Comparison of ENCODE assay signal across 1 cellular context in the genomic region with DNA sequence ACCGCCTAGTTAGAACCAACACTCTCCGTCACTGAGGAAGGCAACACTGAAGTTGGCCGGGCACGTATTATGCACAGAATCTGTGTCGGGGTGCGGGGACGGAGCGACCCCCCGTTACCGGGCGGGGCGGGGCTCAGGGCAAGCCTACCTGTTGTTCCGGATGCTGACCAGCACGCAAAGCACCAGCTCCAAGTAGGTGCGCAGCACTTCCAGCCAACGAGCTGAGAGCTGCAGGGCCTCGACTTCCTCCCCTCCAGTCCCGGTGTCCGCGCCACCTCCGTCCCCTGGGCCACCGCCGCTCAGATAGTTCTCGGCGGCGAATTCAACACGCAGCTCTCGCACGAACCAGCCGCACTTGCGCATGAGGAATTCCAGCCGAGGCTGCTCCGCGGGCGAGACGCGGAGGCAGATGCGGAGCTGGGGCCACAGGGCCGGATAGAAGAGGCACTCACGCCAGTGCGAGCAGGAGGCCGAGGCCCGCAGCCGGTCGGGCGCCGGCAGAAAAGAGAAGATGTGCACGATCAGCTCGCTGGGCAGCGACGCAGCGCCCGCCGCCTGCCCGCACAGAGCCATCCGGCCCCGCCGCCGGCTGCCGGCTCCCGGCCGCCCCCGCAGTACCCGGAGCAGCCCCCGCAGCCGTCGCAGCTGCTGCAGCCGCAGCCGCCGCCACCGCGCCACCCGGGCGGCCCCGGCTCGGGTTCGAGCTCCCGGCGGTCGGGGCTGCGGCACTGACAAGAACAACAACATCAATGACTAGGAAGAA.
TF ChIP-seq lines count a peak whose summit lies in the region.

No MANE protein-coding gene starts in this region.

TF ChIP-seq in HEK293, 187 proteins besides CTCF, POLR2A, EP300 and RAD21 (continued from another document):
- TF ChIP-seq HOXD13 (CRISPR knock-in tag; IDR thresholded peaks at IDR 0.05; ENCODE audit: borderline replicate concordance) (no peak), ZNF169 (tag by site-specific recombination; IDR thresholded peaks at IDR 0.05) (no peak), SALL2 (tag by site-specific recombination; IDR thresholded peaks at IDR 0.05; ENCODE audit: borderline replicate concordance) (no peak), SP2 (tag by site-specific recombination; IDR thresholded peaks at IDR 0.05) (peak; percentile 53), ZNF660 (tag by site-specific recombination; IDR thresholded peaks at IDR 0.05) (no peak), ZBTB7A (tag by site-specific recombination; IDR thresholded peaks at IDR 0.05; ENCODE audit: low read depth) (no peak), ZNF624 (tag by site-specific recombination; IDR thresholded peaks at IDR 0.05) (no peak), ZNF747 (tag by site-specific recombination; IDR thresholded peaks at IDR 0.05) (no peak), ZNF654 (tag by site-specific recombination; IDR thresholded peaks at IDR 0.05; ENCODE audit: low read depth) (no peak), BCL11A (tag by site-specific recombination; IDR thresholded peaks at IDR 0.05; ENCODE audit: low read depth) (no peak), ZNF549 (tag by site-specific recombination; IDR thresholded peaks at IDR 0.05) (no peak), GFI1B (tag by site-specific recombination; IDR thresholded peaks at IDR 0.05) (no peak), ZNF223 (tag by site-specific recombination; IDR thresholded peaks at IDR 0.05) (0 out of 2 replicates have a peak, but pooled peaks have one; percentile 7), ZNF837 (tag by site-specific recombination; IDR thresholded peaks at IDR 0.05) (no peak), ZNF623 (tag by site-specific recombination; IDR thresholded peaks at IDR 0.05) (no peak), ZNF138 (tag by site-specific recombination; IDR thresholded peaks at IDR 0.05; ENCODE audit: borderline replicate concordance) (no peak), ZNF311 (tag by site-specific recombination; IDR thresholded peaks at IDR 0.05; ENCODE audit: borderline replicate concordance) (no peak), SCRT1 (tag by site-specific recombination; IDR thresholded peaks at IDR 0.05; ENCODE audit: borderline replicate concordance) (peak; percentile 81), ZNF48 (tag by site-specific recombination; IDR thresholded peaks at IDR 0.05) (no peak), ZFP69B (tag by site-specific recombination; IDR thresholded peaks at IDR 0.05) (no peak), ZNF335 (tag by site-specific recombination; conservative IDR thresholded peaks at IDR 0.05) (peak; percentile 65), ZNF610 (tag by site-specific recombination; IDR thresholded peaks at IDR 0.05; ENCODE audit: borderline replicate concordance) (no peak), FEZF1 (tag by site-specific recombination; IDR thresholded peaks at IDR 0.05) (no peak), TCF7L2 (IDR thresholded peaks at IDR 0.05; ENCODE audit: borderline replicate concordance, low read depth, low read length) (no peak), ZNF23 (tag by site-specific recombination; IDR thresholded peaks at IDR 0.05; ENCODE audit: borderline replicate concordance) (no peak), HOXC10 (CRISPR knock-in tag; IDR thresholded peaks at IDR 0.05) (no peak), MEIS1 (CRISPR knock-in tag; IDR thresholded peaks at IDR 0.05; ENCODE audit: borderline replicate concordance) (no peak)
- TF ChIP-seq, protein P1, sequence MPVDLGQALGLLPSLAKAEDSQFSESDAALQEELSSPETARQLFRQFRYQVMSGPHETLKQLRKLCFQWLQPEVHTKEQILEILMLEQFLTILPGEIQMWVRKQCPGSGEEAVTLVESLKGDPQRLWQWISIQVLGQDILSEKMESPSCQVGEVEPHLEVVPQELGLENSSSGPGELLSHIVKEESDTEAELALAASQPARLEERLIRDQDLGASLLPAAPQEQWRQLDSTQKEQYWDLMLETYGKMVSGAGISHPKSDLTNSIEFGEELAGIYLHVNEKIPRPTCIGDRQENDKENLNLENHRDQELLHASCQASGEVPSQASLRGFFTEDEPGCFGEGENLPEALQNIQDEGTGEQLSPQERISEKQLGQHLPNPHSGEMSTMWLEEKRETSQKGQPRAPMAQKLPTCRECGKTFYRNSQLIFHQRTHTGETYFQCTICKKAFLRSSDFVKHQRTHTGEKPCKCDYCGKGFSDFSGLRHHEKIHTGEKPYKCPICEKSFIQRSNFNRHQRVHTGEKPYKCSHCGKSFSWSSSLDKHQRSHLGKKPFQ (tag by site-specific recombination; IDR thresholded peaks at IDR 0.05) = no peak
- TF ChIP-seq, protein P2, sequence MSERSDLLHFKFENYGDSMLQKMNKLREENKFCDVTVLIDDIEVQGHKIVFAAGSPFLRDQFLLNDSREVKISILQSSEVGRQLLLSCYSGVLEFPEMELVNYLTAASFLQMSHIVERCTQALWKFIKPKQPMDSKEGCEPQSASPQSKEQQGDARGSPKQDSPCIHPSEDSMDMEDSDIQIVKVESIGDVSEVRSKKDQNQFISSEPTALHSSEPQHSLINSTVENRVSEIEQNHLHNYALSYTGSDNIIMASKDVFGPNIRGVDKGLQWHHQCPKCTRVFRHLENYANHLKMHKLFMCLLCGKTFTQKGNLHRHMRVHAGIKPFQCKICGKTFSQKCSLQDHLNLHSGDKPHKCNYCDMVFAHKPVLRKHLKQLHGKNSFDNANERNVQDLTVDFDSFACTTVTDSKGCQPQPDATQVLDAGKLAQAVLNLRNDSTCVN (tag by site-specific recombination; optimal IDR thresholded peaks at IDR 0.05) = peak; percentile 74
- TF ChIP-seq, protein P3, sequence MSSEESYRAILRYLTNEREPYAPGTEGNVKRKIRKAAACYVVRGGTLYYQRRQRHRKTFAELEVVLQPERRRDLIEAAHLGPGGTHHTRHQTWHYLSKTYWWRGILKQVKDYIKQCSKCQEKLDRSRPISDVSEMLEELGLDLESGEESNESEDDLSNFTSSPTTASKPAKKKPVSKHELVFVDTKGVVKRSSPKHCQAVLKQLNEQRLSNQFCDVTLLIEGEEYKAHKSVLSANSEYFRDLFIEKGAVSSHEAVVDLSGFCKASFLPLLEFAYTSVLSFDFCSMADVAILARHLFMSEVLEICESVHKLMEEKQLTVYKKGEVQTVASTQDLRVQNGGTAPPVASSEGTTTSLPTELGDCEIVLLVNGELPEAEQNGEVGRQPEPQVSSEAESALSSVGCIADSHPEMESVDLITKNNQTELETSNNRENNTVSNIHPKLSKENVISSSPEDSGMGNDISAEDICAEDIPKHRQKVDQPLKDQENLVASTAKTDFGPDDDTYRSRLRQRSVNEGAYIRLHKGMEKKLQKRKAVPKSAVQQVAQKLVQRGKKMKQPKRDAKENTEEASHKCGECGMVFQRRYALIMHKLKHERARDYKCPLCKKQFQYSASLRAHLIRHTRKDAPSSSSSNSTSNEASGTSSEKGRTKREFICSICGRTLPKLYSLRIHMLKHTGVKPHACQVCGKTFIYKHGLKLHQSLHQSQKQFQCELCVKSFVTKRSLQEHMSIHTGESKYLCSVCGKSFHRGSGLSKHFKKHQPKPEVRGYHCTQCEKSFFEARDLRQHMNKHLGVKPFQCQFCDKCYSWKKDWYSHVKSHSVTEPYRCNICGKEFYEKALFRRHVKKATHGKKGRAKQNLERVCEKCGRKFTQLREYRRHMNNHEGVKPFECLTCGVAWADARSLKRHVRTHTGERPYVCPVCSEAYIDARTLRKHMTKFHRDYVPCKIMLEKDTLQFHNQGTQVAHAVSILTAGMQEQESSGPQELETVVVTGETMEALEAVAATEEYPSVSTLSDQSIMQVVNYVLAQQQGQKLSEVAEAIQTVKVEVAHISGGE (tag by site-specific recombination; conservative IDR thresholded peaks at IDR 0.05; ENCODE audit: low read depth) = peak; percentile 68
- TF ChIP-seq, protein P4, sequence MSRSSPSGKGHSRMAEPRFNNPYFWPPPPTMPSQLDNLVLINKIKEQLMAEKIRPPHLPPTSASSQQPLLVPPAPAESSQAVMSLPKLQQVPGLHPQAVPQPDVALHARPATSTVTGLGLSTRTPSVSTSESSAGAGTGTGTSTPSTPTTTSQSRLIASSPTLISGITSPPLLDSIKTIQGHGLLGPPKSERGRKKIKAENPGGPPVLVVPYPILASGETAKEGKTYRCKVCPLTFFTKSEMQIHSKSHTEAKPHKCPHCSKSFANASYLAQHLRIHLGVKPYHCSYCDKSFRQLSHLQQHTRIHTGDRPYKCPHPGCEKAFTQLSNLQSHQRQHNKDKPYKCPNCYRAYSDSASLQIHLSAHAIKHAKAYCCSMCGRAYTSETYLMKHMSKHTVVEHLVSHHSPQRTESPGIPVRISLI (tag by site-specific recombination; IDR thresholded peaks at IDR 0.05) = no peak
- TF ChIP-seq, protein P5, sequence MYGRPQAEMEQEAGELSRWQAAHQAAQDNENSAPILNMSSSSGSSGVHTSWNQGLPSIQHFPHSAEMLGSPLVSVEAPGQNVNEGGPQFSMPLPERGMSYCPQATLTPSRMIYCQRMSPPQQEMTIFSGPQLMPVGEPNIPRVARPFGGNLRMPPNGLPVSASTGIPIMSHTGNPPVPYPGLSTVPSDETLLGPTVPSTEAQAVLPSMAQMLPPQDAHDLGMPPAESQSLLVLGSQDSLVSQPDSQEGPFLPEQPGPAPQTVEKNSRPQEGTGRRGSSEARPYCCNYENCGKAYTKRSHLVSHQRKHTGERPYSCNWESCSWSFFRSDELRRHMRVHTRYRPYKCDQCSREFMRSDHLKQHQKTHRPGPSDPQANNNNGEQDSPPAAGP (tag by site-specific recombination; IDR thresholded peaks at IDR 0.05) = no peak
- TF ChIP-seq, protein P6, sequence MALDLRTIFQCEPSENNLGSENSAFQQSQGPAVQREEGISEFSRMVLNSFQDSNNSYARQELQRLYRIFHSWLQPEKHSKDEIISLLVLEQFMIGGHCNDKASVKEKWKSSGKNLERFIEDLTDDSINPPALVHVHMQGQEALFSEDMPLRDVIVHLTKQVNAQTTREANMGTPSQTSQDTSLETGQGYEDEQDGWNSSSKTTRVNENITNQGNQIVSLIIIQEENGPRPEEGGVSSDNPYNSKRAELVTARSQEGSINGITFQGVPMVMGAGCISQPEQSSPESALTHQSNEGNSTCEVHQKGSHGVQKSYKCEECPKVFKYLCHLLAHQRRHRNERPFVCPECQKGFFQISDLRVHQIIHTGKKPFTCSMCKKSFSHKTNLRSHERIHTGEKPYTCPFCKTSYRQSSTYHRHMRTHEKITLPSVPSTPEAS (tag by site-specific recombination; IDR thresholded peaks at IDR 0.05) = no peak
